Comparison of ENCODE assay signal across 1 cellular context in the genomic region with DNA sequence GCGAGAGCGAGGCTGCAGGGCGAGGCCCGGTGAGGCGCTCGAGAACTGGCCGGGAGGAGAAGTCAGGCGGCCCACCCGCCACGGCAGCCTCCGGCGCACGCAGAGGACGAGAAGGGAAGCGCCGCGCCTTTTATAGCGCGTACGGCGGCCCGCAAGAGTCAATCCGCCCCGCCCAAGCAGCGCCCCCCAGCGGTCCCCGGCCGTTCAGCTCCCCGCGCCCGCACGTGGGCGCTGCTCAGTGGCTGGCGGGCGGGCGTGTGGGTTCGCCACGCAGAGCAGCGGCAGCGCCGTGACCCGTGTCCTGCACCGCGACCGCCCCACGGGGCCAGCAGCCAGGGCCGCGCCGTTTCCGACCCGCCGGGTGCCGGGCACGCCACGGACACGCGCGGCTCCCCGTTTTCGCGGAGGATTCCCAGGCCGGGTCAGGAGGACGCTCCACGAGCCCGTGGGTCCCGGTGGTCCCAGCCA.
TF ChIP-seq lines count a peak whose summit lies in the region.

No MANE protein-coding gene starts in this region.

TF ChIP-seq in PFSK-1, 5 proteins besides CTCF, POLR2A, EP300 and RAD21:
- TF ChIP-seq TAF1 (IDR thresholded peaks at IDR 0.05; ENCODE audit: borderline replicate concordance, insufficient read depth, low read length) (peak; percentile 97), FOXP2 (optimal IDR thresholded peaks at IDR 0.05; ENCODE audit: borderline replicate concordance, extremely low read depth, extremely low read length, insufficient read depth) (no peak), POLR2AphosphoS5 (IDR thresholded peaks at IDR 0.05; ENCODE audit: low read depth, low read length) (peak; percentile 97), SIN3A (IDR thresholded peaks at IDR 0.05; ENCODE audit: borderline replicate concordance, insufficient read depth, low read length) (0 out of 2 replicates have a peak, but pooled peaks have one; percentile 12)
- TF ChIP-seq, protein P1, sequence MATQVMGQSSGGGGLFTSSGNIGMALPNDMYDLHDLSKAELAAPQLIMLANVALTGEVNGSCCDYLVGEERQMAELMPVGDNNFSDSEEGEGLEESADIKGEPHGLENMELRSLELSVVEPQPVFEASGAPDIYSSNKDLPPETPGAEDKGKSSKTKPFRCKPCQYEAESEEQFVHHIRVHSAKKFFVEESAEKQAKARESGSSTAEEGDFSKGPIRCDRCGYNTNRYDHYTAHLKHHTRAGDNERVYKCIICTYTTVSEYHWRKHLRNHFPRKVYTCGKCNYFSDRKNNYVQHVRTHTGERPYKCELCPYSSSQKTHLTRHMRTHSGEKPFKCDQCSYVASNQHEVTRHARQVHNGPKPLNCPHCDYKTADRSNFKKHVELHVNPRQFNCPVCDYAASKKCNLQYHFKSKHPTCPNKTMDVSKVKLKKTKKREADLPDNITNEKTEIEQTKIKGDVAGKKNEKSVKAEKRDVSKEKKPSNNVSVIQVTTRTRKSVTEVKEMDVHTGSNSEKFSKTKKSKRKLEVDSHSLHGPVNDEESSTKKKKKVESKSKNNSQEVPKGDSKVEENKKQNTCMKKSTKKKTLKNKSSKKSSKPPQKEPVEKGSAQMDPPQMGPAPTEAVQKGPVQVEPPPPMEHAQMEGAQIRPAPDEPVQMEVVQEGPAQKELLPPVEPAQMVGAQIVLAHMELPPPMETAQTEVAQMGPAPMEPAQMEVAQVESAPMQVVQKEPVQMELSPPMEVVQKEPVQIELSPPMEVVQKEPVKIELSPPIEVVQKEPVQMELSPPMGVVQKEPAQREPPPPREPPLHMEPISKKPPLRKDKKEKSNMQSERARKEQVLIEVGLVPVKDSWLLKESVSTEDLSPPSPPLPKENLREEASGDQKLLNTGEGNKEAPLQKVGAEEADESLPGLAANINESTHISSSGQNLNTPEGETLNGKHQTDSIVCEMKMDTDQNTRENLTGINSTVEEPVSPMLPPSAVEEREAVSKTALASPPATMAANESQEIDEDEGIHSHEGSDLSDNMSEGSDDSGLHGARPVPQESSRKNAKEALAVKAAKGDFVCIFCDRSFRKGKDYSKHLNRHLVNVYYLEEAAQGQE (IDR thresholded peaks at IDR 0.05; ENCODE audit: insufficient read depth in 1 of 2, low read depth in 2 of 2, low read length in 2 of 2): peak; percentile 65 to 75
